In the genomic region with DNA sequence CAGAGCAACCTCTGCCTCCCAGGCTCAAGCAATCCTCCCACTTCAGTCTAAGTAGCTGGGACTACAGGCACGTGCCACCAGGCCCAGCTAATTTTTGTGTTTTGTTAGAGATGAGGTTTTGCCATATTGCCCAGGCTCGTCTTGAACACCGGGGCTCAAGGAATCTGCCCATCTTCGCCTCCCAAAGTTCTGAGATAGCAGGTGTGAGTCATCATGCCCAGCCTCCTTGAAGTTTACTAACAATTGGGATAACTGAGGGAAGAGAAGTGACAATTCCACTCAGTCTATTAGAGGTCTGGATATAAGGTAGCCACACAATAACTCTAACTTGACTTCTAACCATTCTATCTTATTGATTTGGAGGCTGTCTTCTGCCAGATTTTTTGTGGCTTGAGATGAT, we compare ENCODE assay signal across 24 cellular contexts.
"Had no signal": no experiment of that assay in that cellular context is flagged by ENCODE, and none has a peak within 500 bp of the region (broad histone marks: within the 10 kb centered on the region; RNA-seq: fewer than 3 reads in every experiment).

No MANE protein-coding gene starts in this region.

- DNase-seq: activated CD4-positive, alpha-beta T cell treated with anti-CD3 and anti-CD28 coated beads, Interleukin-2, amount 10 ng/mL, durations not matched to agents 24 days and 14 days; activated CD8-positive, alpha-beta memory T cell treated with anti-CD3 and anti-CD28 coated beads, Interleukin-2, amount 10 ng/mL, durations not matched to agents 7 days and 5 days; activated CD8-positive, alpha-beta T cell treated with anti-CD3 and anti-CD28 coated beads for 36 hours; activated gamma-delta T cell treated with Interleukin-2 at 50 U/mL for 16 hours; activated T-cell treated with anti-CD3 and anti-CD28 coated beads for 4 hours; caudate nucleus; effector CD8-positive, alpha-beta T cell; left ventricle myocardium superior; mammary epithelial cell; ovary; psoas muscle; right cardiac atrium; stimulated activated CD4-positive, alpha-beta T cell treated with anti-CD3 and anti-CD28 coated beads, Interleukin-4, amount 100 ng/mL, for 4 hours; stimulated activated naive CD8-positive, alpha-beta T cell treated with anti-CD3 and anti-CD28 coated beads, Interleukin-15, amount 100 ng/mL, for 72 hours; tibial artery had no signal

- H3K4me1 ChIP-seq: esophagus muscularis mucosa, tibial artery had no signal

- H3K4me3 ChIP-seq: esophagus muscularis mucosa, ovary, psoas muscle, tibial artery had no signal

- H3K4me1 Mint-ChIP-seq: brain had no signal

- H3K27me3 ChIP-seq: esophagus muscularis mucosa, neutrophil, ovary, tibial artery had no signal

- ATAC-seq: activated CD4-positive, CD25-positive, alpha-beta regulatory T cell treated with anti-CD3 and anti-CD28 coated beads, Interleukin-2, amount 50 U/mL, for 24 hours; activated CD8-positive, alpha-beta memory T cell treated with anti-CD3 and anti-CD28 coated beads, Interleukin-2, amount 10 ng/mL, durations not matched to agents 7 days and 5 days; activated CD8-positive, alpha-beta T cell treated with anti-CD3 and anti-CD28 coated beads for 36 hours; activated naive CD4-positive, alpha-beta T cell treated with anti-CD3 and anti-CD28 coated beads, Interleukin-2, amount 50 U/mL, for 72 hours; left ventricle myocardium superior; natural killer cell treated with Interleukin-12 subunit alpha and Interleukin-12 subunit beta and Interleukin-15 and Interleukin-18, amount 100 ng/mL, for 72 hours; psoas muscle; right cardiac atrium; stimulated activated naive CD8-positive, alpha-beta T cell treated with anti-CD3 and anti-CD28 coated beads, Interleukin-15, amount 100 ng/mL, for 72 hours had no signal

- H3K27me3 Mint-ChIP-seq: activated CD4-positive, alpha-beta T cell treated with anti-CD3 and anti-CD28 coated beads, Interleukin-2, amount 10 ng/mL, durations not matched to agents 24 days and 14 days; activated CD8-positive, alpha-beta memory T cell treated with anti-CD3 and anti-CD28 coated beads, Interleukin-2, amount 10 ng/mL, durations not matched to agents 7 days and 5 days; activated CD8-positive, alpha-beta T cell treated with anti-CD3 and anti-CD28 coated beads for 36 hours; brain; dendritic cell treated with granulocyte-macrophage colony-stimulating factor and Interleukin-4, amounts not matched to agents 40 ng/mL and 50 ng/mL, for 4 days; natural killer cell treated with Interleukin-12 subunit alpha and Interleukin-12 subunit beta and Interleukin-15 and Interleukin-18, amount 100 ng/mL, for 72 hours; stimulated activated naive CD8-positive, alpha-beta T cell treated with anti-CD3 and anti-CD28 coated beads, Interleukin-15, amount 100 ng/mL, for 72 hours had no signal

- H3K9me3 Mint-ChIP-seq: activated CD4-positive, alpha-beta T cell treated with anti-CD3 and anti-CD28 coated beads, Interleukin-2, amount 10 ng/mL, durations not matched to agents 24 days and 14 days; activated CD8-positive, alpha-beta T cell treated with anti-CD3 and anti-CD28 coated beads for 36 hours; activated naive CD4-positive, alpha-beta T cell treated with anti-CD3 and anti-CD28 coated beads, Interleukin-2, amount 50 U/mL, for 72 hours; activated T-helper 1 cell treated with anti-CD3 and anti-CD28 coated beads, Interleukin-12 subunit alpha, Interleukin-12 subunit beta, Interleukin-2, Interleukin-4 antibody, amounts not matched to agents 30 ng/mL and 10 ng/mL and 1 ng/mL, durations not matched to agents 14 hours and 24 hours and 36 hours; brain; dendritic cell treated with granulocyte-macrophage colony-stimulating factor and Interleukin-4, amounts not matched to agents 40 ng/mL and 50 ng/mL, for 4 days; natural killer cell treated with Interleukin-12 subunit alpha and Interleukin-12 subunit beta and Interleukin-15 and Interleukin-18, amount 100 ng/mL, for 72 hours; stimulated activated naive CD8-positive, alpha-beta T cell treated with anti-CD3 and anti-CD28 coated beads, Interleukin-15, amount 100 ng/mL, for 72 hours; T-helper 1 cell treated with Interleukin-12 subunit alpha and Interleukin-12 subunit beta and Interleukin-4 antibody, amounts not matched to agents 30 μg/mL and 1 μg/mL, for 36 hours had no signal

- H3K4me3 Mint-ChIP-seq: activated CD4-positive, alpha-beta T cell treated with anti-CD3 and anti-CD28 coated beads, Interleukin-2, amount 10 ng/mL, durations not matched to agents 24 days and 14 days; activated CD8-positive, alpha-beta memory T cell treated with anti-CD3 and anti-CD28 coated beads, Interleukin-2, amount 10 ng/mL, durations not matched to agents 7 days and 5 days; activated CD8-positive, alpha-beta T cell treated with anti-CD3 and anti-CD28 coated beads for 36 hours; activated T-helper 1 cell treated with anti-CD3 and anti-CD28 coated beads, Interleukin-12 subunit alpha, Interleukin-12 subunit beta, Interleukin-2, Interleukin-4 antibody, amounts not matched to agents 30 ng/mL and 10 ng/mL and 1 ng/mL, durations not matched to agents 14 hours and 24 hours and 36 hours; brain; dendritic cell treated with granulocyte-macrophage colony-stimulating factor and Interleukin-4, amounts not matched to agents 40 ng/mL and 50 ng/mL, for 4 days; natural killer cell treated with Interleukin-12 subunit alpha and Interleukin-12 subunit beta and Interleukin-15 and Interleukin-18, amount 100 ng/mL, for 72 hours; stimulated activated naive CD8-positive, alpha-beta T cell treated with anti-CD3 and anti-CD28 coated beads, Interleukin-15, amount 100 ng/mL, for 72 hours; T-helper 1 cell treated with Interleukin-12 subunit alpha and Interleukin-12 subunit beta and Interleukin-4 antibody, amounts not matched to agents 30 μg/mL and 1 μg/mL, for 36 hours had no signal

- H3K27ac ChIP-seq: esophagus muscularis mucosa, neutrophil, ovary, tibial artery had no signal

- H3K36me3 ChIP-seq: ovary had no signal

- H3K27ac Mint-ChIP-seq: activated CD4-positive, alpha-beta T cell treated with anti-CD3 and anti-CD28 coated beads, Interleukin-2, amount 10 ng/mL, durations not matched to agents 24 days and 14 days; activated CD8-positive, alpha-beta memory T cell treated with anti-CD3 and anti-CD28 coated beads, Interleukin-2, amount 10 ng/mL, durations not matched to agents 7 days and 5 days; activated CD8-positive, alpha-beta T cell treated with anti-CD3 and anti-CD28 coated beads for 36 hours; activated naive CD4-positive, alpha-beta T cell treated with anti-CD3 and anti-CD28 coated beads, Interleukin-2, amount 50 U/mL, for 72 hours; dendritic cell treated with granulocyte-macrophage colony-stimulating factor and Interleukin-4, amounts not matched to agents 40 ng/mL and 50 ng/mL, for 4 days; natural killer cell treated with Interleukin-12 subunit alpha and Interleukin-12 subunit beta and Interleukin-15 and Interleukin-18, amount 100 ng/mL, for 72 hours; stimulated activated naive CD8-positive, alpha-beta T cell treated with anti-CD3 and anti-CD28 coated beads, Interleukin-15, amount 100 ng/mL, for 72 hours; T-helper 1 cell treated with Interleukin-12 subunit alpha and Interleukin-12 subunit beta and Interleukin-4 antibody, amounts not matched to agents 30 μg/mL and 1 μg/mL, for 36 hours had no signal

- H3K9me3 ChIP-seq: esophagus muscularis mucosa, neutrophil, ovary, psoas muscle, tibial artery had no signal
